ENCODE assay signal across 8 cellular contexts in genomic region chr19:41541990-41542584, GRCh38. TPM values are rescaled to one million over a fixed set of nuclear protein-coding genes. Genes with fewer than 3 reads are reported as not detected.
A peak's percentile ranks its signal among the peaks of the same experiment; 100 is the strongest.
DNase-seq lines count a peak whose midpoint lies in the region; ATAC-seq, FAIRE-seq and TF ChIP-seq lines count a peak whose summit lies in the region.

No MANE protein-coding gene starts in this region.

- no peak for TF ChIP-seq POLR2A in GM12892 (IDR thresholded peaks at IDR 0.05; ENCODE audit: low read depth, low read length)

- peaks cover 8% of the 10 kb centered on the region for H3K9me3 ChIP-seq in left ventricle myocardium inferior (replicated peaks)

- intact Hi-C loops in left ventricle myocardium inferior (cut with micrococcal nuclease), result no loop called here

- H3K4me3 ChIP-seq in left ventricle myocardium inferior, result no peak overlapping the region

- POLR2A ChIA-PET in RWPE1 (lab: Yijun Ruan, JAX; ENCODE audit: low non-redundant PET), result no interaction called here

- peaks cover 43% of the 10 kb centered on the region for H3K27me3 ChIP-seq in left ventricle myocardium inferior (ENCODE audit: low read depth)

- peaks cover 9% of the 10 kb centered on the region for H3K4me1 ChIP-seq in left ventricle myocardium inferior

- DNase-seq in A172 (ENCODE audit: low spot score), result peak; percentile 39
- DNase-seq in GM12892 (ENCODE audit: insufficient read length), result no peak
- no peak for DNase-seq in RWPE1 (ENCODE audit: low spot score)
- DNase-seq in activated naive CD4-positive, alpha-beta T cell treated with Interleukin-2 at 50 U/mL for 16 hours, result peak; percentile 81
- DNase-seq in left ventricle myocardium inferior, result peak; percentile 56
- peak; percentile 80 to 83 for DNase-seq in stimulated activated CD4-positive, alpha-beta T cell treated with anti-CD3 and anti-CD28 coated beads, Interleukin-2, amount 100 ng/mL, for 24 hours
- DNase-seq in NCI-H1048 (lab: John Stamatoyannopoulos, UW), result no peak

- peak; percentile 53 for FAIRE-seq in GM12892 (lab: Jason Lieb, UNC)

- no peak for ATAC-seq in GM18511 (IDR thresholded peaks at IDR 0.05; ENCODE audit: unreplicated experiment)

- H3K27ac ChIP-seq in RWPE1 (no peak overlapping the region), left ventricle myocardium inferior (replicated peaks) (no peak overlapping the region)

- CTCF ChIA-PET in RWPE1 (lab: Yijun Ruan, JAX), result interaction anchor here (0.7 to 1.0 kb wide), 3 partner anchors 46 to 211 kb away, joined by 3 to 10 read pairs (median 7); no protein-coding TSS in a partner anchor

- H3K36me3 ChIP-seq in left ventricle myocardium inferior, result no peaks in the 10 kb centered on the region

- TF ChIP-seq CTCF in RWPE1 (conservative IDR thresholded peaks at IDR 0.05; ENCODE audit: low read depth) (peak; percentile 43), left ventricle myocardium inferior (IDR thresholded peaks at IDR 0.05; ENCODE audit: borderline replicate concordance) (peak; percentile 69)

RNA-seq across cellular contexts. Expression of gene CEACAM21, which starts 33.9 kb away (rescaled TPM):
- not detected in 2 replicates for total RNA-seq in A172 (2014; rRNA removed; shearing (Covaris generic))
- polyA plus RNA-seq in GM12892 (2012; ENCODE audit: missing spikeins), result 21.8 TPM
- total RNA-seq in left ventricle myocardium inferior, result 0.60 TPM

Comparison
In these comparisons a context has a peak if more than half of its experiments do, and no peak if none do; other contexts are left out.
1. DNase-seq: peak in A172 (single experiment), activated naive CD4-positive, alpha-beta T cell treated with Interleukin-2 at 50 U/mL for 16 hours (single experiment), left ventricle myocardium inferior (single experiment) and stimulated activated CD4-positive, alpha-beta T cell treated with anti-CD3 and anti-CD28 coated beads, Interleukin-2, amount 100 ng/mL, for 24 hours (2 of 2); none in GM12892 (single experiment), RWPE1 (single experiment) and NCI-H1048 (single experiment).